ENCODE assay signal across 22 cellular contexts in genomic region chr4:37439809-37440518, GRCh38.
DNase-seq lines count a peak whose midpoint lies in the region; ATAC-seq and TF ChIP-seq lines count a peak whose summit lies in the region.
"Had no signal": no experiment of that assay in that cellular context is flagged by ENCODE, and none has a peak within 500 bp of the region (broad histone marks: within the 10 kb centered on the region; RNA-seq: fewer than 3 reads in every experiment).

No MANE protein-coding gene starts in this region.

- no peaks in the 10 kb centered on the region for H3K27me3 ChIP-seq in osteoblast (ENCODE audit: insufficient read depth, low read length)
- H3K27me3 ChIP-seq: BLaER1 treated with 17β-estradiol and CSF1 and Interleukin-3, amounts not matched to agents 10 nM and 100 nM; Peyer's patch had no signal

- no peaks in the 10 kb centered on the region for H4K20me1 ChIP-seq in osteoblast (ENCODE audit: insufficient read depth, low read length)
- H4K20me1 ChIP-seq: BLaER1 treated with 17β-estradiol and CSF1 and Interleukin-3, amounts not matched to agents 10 nM and 100 nM had no signal

- H3K4me1 Mint-ChIP-seq in stimulated activated naive B cell treated with anti-CD40 and anti-IgM and Interleukin-4, amounts not matched to agents 10 μg/mL and 1 μg/mL and 100 μg/mL, for 72 hours = no peaks in the 10 kb centered on the region
- H3K4me1 Mint-ChIP-seq in natural killer cell = no peaks in the 10 kb centered on the region
- H3K4me1 Mint-ChIP-seq: CD8-positive, alpha-beta memory T cell; IgD-negative memory B cell had no signal

- no peak overlapping the region for H3K4me3 ChIP-seq in osteoblast (ENCODE audit: insufficient read depth, low read length)
- H3K4me3 ChIP-seq: A549; BLaER1 treated with 17β-estradiol and CSF1 and Interleukin-3, amounts not matched to agents 10 nM and 100 nM; HAP-1; Peyer's patch had no signal

- ATAC-seq in GM18868 (IDR thresholded peaks at IDR 0.05; ENCODE audit: unreplicated experiment) (peak; percentile 42), esophagus mucosa (peak; percentile 20), natural killer cell (no peak)
- peak; percentile 42 to 58 for ATAC-seq in stimulated activated naive B cell treated with anti-CD40 and anti-IgM and Interleukin-4, amounts not matched to agents 10 μg/mL and 1 μg/mL and 100 μg/mL, for 72 hours (replicated peaks)
- ATAC-seq: A549, Right ventricle myocardium inferior had no signal

- DNase-seq in osteoblast (ENCODE audit: insufficient read length, low spot score, missing footprints) (peak; percentile 27), kidney tubule cell (ENCODE audit: low spot score) (no peak), natural killer cell (no peak), T-helper 1 cell (no peak)
- DNase-seq in stimulated activated naive B cell treated with anti-CD40 and anti-IgM and Interleukin-4, amounts not matched to agents 10 μg/mL and 1 μg/mL and 100 μg/mL, for 72 hours = no peak
- DNase-seq: CD8-positive, alpha-beta memory T cell; DMS 273 treated with DMSO at 0.1 percent for 48 hours; EL; Kasumi-1; NCI-H1105; NCI-H1694; NCI-H2107; NCI-H2227 treated with DMSO at 0.1 percent for 48 hours; NCI-H524 treated with DMSO at 0.1 percent for 48 hours; Peyer's patch had no signal

- intact Hi-C loops in natural killer cell (cut with micrococcal nuclease) = no loop called here

- no peak overlapping the region for H3K27ac ChIP-seq in osteoblast (ENCODE audit: low read depth, low read length)
- H3K27ac ChIP-seq: A549; BLaER1 treated with 17β-estradiol and CSF1 and Interleukin-3, amounts not matched to agents 10 nM and 100 nM had no signal

- no peak overlapping the region for H3K27ac Mint-ChIP-seq in stimulated activated naive B cell treated with anti-CD40 and anti-IgM and Interleukin-4, amounts not matched to agents 10 μg/mL and 1 μg/mL and 100 μg/mL, for 72 hours
- H3K27ac Mint-ChIP-seq in natural killer cell = no peak overlapping the region
- H3K27ac Mint-ChIP-seq: CD8-positive, alpha-beta memory T cell; IgD-negative memory B cell had no signal

- H3K4me3 Mint-ChIP-seq in stimulated activated naive B cell treated with anti-CD40 and anti-IgM and Interleukin-4, amounts not matched to agents 10 μg/mL and 1 μg/mL and 100 μg/mL, for 72 hours = no peak overlapping the region
- no peak overlapping the region for H3K4me3 Mint-ChIP-seq in natural killer cell
- H3K4me3 Mint-ChIP-seq: CD8-positive, alpha-beta memory T cell; IgD-negative memory B cell had no signal

- TF ChIP-seq CTCF in osteoblast (IDR thresholded peaks at IDR 0.05; ENCODE audit: extremely low read depth, low read depth, low read length) (no peak), natural killer cell (IDR thresholded peaks at IDR 0.05) (no peak)

- no peaks in the 10 kb centered on the region for H3K9me3 ChIP-seq in osteoblast (ENCODE audit: low read depth, low read length)
- H3K9me3 ChIP-seq: A549, HAP-1, Peyer's patch had no signal

- H3K4me1 ChIP-seq in osteoblast (ENCODE audit: insufficient read depth, low read length) = no peaks in the 10 kb centered on the region
- H3K4me1 ChIP-seq: A549, HAP-1 had no signal

- H3K27me3 Mint-ChIP-seq in stimulated activated naive B cell treated with anti-CD40 and anti-IgM and Interleukin-4, amounts not matched to agents 10 μg/mL and 1 μg/mL and 100 μg/mL, for 72 hours = peaks cover 24 to 32% of the 10 kb centered on the region in 2 donors
- peaks cover 6 to 14% of the 10 kb centered on the region in 2 donors for H3K27me3 Mint-ChIP-seq in natural killer cell (ENCODE audit: low read depth in 2 of 2)

- H3K4me2 ChIP-seq in osteoblast (ENCODE audit: insufficient read depth, low read length) = no peak overlapping the region
- H3K4me2 ChIP-seq: BLaER1 treated with 17β-estradiol and CSF1 and Interleukin-3, amounts not matched to agents 10 nM and 100 nM had no signal

- H3K36me3 Mint-ChIP-seq in stimulated activated naive B cell treated with anti-CD40 and anti-IgM and Interleukin-4, amounts not matched to agents 10 μg/mL and 1 μg/mL and 100 μg/mL, for 72 hours = no peaks in the 10 kb centered on the region
- no peaks in the 10 kb centered on the region for H3K36me3 Mint-ChIP-seq in natural killer cell
- H3K36me3 Mint-ChIP-seq: CD8-positive, alpha-beta memory T cell; IgD-negative memory B cell had no signal

- no peaks in the 10 kb centered on the region for H3K9me3 Mint-ChIP-seq in stimulated activated naive B cell treated with anti-CD40 and anti-IgM and Interleukin-4, amounts not matched to agents 10 μg/mL and 1 μg/mL and 100 μg/mL, for 72 hours
- no peaks in the 10 kb centered on the region for H3K9me3 Mint-ChIP-seq in natural killer cell

- no peaks in the 10 kb centered on the region for H3K36me3 ChIP-seq in osteoblast (ENCODE audit: insufficient read depth, low read length)
- H3K36me3 ChIP-seq: BLaER1 treated with 17β-estradiol and CSF1 and Interleukin-3, amounts not matched to agents 10 nM and 100 nM; HAP-1; Peyer's patch had no signal

- H2AFZ ChIP-seq in osteoblast (ENCODE audit: low read length) = no peak overlapping the region

- no peaks in the 10 kb centered on the region for H3K79me2 ChIP-seq in osteoblast (ENCODE audit: insufficient read depth, low read length)

Comparison
In these comparisons a context has a peak if more than half of its experiments do, and no peak if none do; other contexts are left out.
1. ATAC-seq: peak in GM18868 (single experiment), esophagus mucosa (single experiment) and stimulated activated naive B cell treated with anti-CD40 and anti-IgM and Interleukin-4, amounts not matched to agents 10 μg/mL and 1 μg/mL and 100 μg/mL, for 72 hours (2 of 2); none in natural killer cell (0 of 3).